Comparison of ENCODE assay signal across 8 cellular contexts in the genomic region with DNA sequence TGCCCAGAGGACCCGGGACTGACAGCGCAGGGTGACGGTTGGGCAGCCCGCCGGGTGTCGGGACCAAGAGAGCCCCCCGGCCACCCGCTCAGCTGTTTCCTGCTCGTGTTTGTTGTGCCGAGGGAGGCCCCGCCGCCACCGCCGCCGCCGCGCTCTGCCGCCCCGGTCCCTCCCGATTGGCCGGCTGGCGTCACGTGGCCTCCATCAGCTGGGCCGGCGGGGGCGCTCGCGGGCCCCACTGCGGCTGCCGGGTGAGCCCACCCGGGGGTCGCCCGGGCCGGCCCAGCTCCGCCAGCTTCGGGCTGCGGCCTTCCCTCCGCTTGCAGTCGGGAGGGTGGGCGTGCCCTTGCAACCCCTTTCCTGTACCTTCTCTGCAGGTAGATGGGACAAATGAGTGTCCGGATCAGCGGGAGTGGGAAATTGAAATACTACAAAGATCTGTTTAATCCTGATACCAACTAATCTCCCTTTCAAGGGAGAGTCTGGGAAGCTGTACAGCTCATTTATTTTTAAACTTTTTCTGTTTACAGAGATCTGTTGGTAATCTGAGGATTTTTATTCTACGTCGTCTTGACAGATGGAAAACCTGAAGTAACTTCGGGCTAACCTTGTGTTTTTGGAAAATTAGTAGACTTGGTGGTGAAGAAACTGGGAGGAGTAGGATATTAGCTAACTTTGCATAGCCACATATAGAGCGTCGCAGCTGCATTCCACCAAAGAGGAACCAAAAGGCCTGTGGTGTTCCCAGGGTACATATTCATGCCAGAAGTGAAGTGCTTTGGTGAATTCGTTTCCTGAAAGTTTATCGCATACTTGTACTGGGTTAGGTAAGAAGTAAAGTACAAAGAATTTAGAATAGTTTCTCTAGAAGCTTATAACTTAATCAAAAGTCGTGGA. TPM values are rescaled to one million over a fixed set of nuclear protein-coding genes. Genes with fewer than 3 reads are reported as not detected.
DNase-seq lines count a peak whose midpoint lies in the region; ATAC-seq, FAIRE-seq and TF ChIP-seq lines count a peak whose summit lies in the region.

No MANE protein-coding gene starts in this region.

- ATAC-seq in WTC11 = peak; percentile 4
- ATAC-seq in GM18858 (IDR thresholded peaks at IDR 0.05; ENCODE audit: unreplicated experiment) = no peak

- dilution Hi-C loops in keratinocyte (cut with MboI; ENCODE audit: extremely low pct_ligation_motif_present, low sequenced_read_pairs) = no loop called here

- no peak for FAIRE-seq in keratinocyte (lab: Jason Lieb, UNC)

- POLR2A ChIA-PET in WTC11 (lab: Charles Lee) = interaction anchor here (0.6 to 1.5 kb wide), 3 partner anchors 17 to 513 kb away, joined by 3 to 8 read pairs (median 5); partner anchors contain the start of gene LBH

- H3K27ac Mint-ChIP-seq in WTC11 = peak overlapping the region; percentile 99

- peak overlapping the region; percentile 99 for H3K4me2 ChIP-seq in keratinocyte (ENCODE audit: control insufficient read depth, extremely low read depth, insufficient read depth, low read depth, low read length)

- CTCF ChIA-PET in WTC11 (lab: Charles Lee) = interaction anchor here (1.0 to 8.1 kb wide), 5 partner anchors 16 to 564 kb away, joined by 3 to 113 read pairs (median 4); partner anchors contain the start of gene ALK

- DNase-seq in GF-D8 (lab: John Stamatoyannopoulos, UW) (peak; percentile 87), HFF-Myc (ENCODE audit: extremely low read depth, low read depth) (no peak), NCI-H187 treated with DMSO at 0.1 percent for 48 hours (lab: John Stamatoyannopoulos, UW) (peak; percentile 12), WTC11 (ENCODE audit: low spot score) (peak; percentile 78), caudate nucleus (lab: John Stamatoyannopoulos, UW) (peak in 59 of 61 donors; percentile 6 to 82 (median 62)), keratinocyte (ENCODE audit: low read depth, low spot score) (no peak)
- DNase-seq in stimulated activated CD4-positive, alpha-beta T cell treated with anti-CD3 and anti-CD28 coated beads, Interleukin-15, amount 100 ng/mL, for 1 hour (ENCODE audit: low read depth in 1 of 2, low spot score in 1 of 2) = peak; percentile 62 to 70

- peaks cover 6% of the 10 kb centered on the region; the same call in 1 of the 2 replicates for H3K36me3 Mint-ChIP-seq in WTC11

- peaks cover 13% of the 10 kb centered on the region for H3K27me3 Mint-ChIP-seq in WTC11 (ENCODE audit: low read depth)

- peaks cover 32% of the 10 kb centered on the region for H3K4me1 ChIP-seq in keratinocyte (ENCODE audit: control insufficient read depth, extremely low read depth, insufficient read depth, low read length)

- peaks cover 11% of the 10 kb centered on the region for H4K20me1 ChIP-seq in keratinocyte (ENCODE audit: control insufficient read depth, extremely low read depth, insufficient read depth, low read length)

- TF ChIP-seq CTCF in HFF-Myc (IDR thresholded peaks at IDR 0.05; ENCODE audit: low read depth, low read length, missing control alignments) (no peak), WTC11 (IDR thresholded peaks at IDR 0.05) (no peak), keratinocyte (optimal IDR thresholded peaks at IDR 0.05 in 1 of 3, IDR thresholded peaks at IDR 0.05 in 1 of 3, conservative IDR thresholded peaks at IDR 0.05 in 1 of 3; ENCODE audit: extremely low read depth in 1 of 3, insufficient read depth in 2 of 3, low read length in 3 of 3) (peak; percentile 24 to 62 (median 34))

- no peaks in the 10 kb centered on the region for H3K27me3 ChIP-seq in keratinocyte (ENCODE audit: control insufficient read depth, extremely low read depth, insufficient read depth, low read length)

- H3K9me1 ChIP-seq in keratinocyte (ENCODE audit: control insufficient read depth, extremely low read depth, insufficient read depth, low read length) = no peaks in the 10 kb centered on the region

- H3K4me1 Mint-ChIP-seq in WTC11 = peaks cover 51% of the 10 kb centered on the region

- H3K36me3 ChIP-seq in keratinocyte (ENCODE audit: control insufficient read depth in 2 of 2, extremely low read depth in 1 of 2, insufficient read depth in 2 of 2, low read length in 2 of 2) = peaks cover 2 to 4% of the 10 kb centered on the region in 2 experiments

- peak overlapping the region; percentile 97 for H3K9ac ChIP-seq in keratinocyte (ENCODE audit: control insufficient read depth, extremely low read depth, insufficient read depth, low read length)

- peak overlapping the region; percentile 36 for H2AFZ ChIP-seq in keratinocyte (ENCODE audit: control insufficient read depth, low read length)

- peaks cover 15% of the 10 kb centered on the region for H3K79me2 ChIP-seq in keratinocyte (ENCODE audit: control insufficient read depth, insufficient read depth, low read length)

- H3K4me3 ChIP-seq in HFF-Myc (replicated peaks; ENCODE audit: low read depth, low read length) (peak overlapping the region; percentile 69), keratinocyte (ENCODE audit: control insufficient read depth in 2 of 3, extremely low read depth in 1 of 3, insufficient read depth in 2 of 3, low read depth in 1 of 3, low read length in 3 of 3) (peak overlapping the region; percentile 72 to 94 (median 88))

- H3K4me3 Mint-ChIP-seq in WTC11 = peak overlapping the region; percentile 86

- H3K27ac ChIP-seq in caudate nucleus (ENCODE audit: low read depth, low read length) = peak overlapping the region; percentile 81
- H3K27ac ChIP-seq in keratinocyte (ENCODE audit: control insufficient read depth, insufficient read depth, low read length) = peak overlapping the region; percentile 93

- no peaks in the 10 kb centered on the region for H3K9me3 ChIP-seq in keratinocyte (ENCODE audit: control insufficient read depth, low read depth, low read length)

- H3K9me3 Mint-ChIP-seq in WTC11 = no peaks in the 10 kb centered on the region

TF ChIP-seq in WTC11, 78 proteins besides CTCF, POLR2A, EP300 and RAD21 (continues in another document):
- peak; percentile 47; the same call in 1 of the 2 replicates for TF ChIP-seq ETV6 (CRISPR knock-in tag; IDR thresholded peaks at IDR 0.05)
- TF ChIP-seq FOXK1 (CRISPR knock-in tag; IDR thresholded peaks at IDR 0.05) = peak; percentile 63
- TF ChIP-seq ZNF423 (CRISPR knock-in tag; IDR thresholded peaks at IDR 0.05) = peak; percentile 94
- peak; percentile 94 for TF ChIP-seq NFYB (CRISPR knock-in tag; conservative IDR thresholded peaks at IDR 0.05; ENCODE audit: low read depth)
- peak; percentile 99 for TF ChIP-seq USF2 (CRISPR knock-in tag; IDR thresholded peaks at IDR 0.05)
- TF ChIP-seq, protein P1, sequence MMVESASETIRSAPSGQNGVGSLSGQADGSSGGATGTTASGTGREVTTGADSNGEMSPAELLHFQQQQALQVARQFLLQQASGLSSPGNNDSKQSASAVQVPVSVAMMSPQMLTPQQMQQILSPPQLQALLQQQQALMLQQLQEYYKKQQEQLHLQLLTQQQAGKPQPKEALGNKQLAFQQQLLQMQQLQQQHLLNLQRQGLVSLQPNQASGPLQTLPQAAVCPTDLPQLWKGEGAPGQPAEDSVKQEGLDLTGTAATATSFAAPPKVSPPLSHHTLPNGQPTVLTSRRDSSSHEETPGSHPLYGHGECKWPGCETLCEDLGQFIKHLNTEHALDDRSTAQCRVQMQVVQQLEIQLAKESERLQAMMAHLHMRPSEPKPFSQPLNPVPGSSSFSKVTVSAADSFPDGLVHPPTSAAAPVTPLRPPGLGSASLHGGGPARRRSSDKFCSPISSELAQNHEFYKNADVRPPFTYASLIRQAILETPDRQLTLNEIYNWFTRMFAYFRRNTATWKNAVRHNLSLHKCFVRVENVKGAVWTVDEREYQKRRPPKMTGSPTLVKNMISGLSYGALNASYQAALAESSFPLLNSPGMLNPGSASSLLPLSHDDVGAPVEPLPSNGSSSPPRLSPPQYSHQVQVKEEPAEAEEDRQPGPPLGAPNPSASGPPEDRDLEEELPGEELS (CRISPR knock-in tag; IDR thresholded peaks at IDR 0.05) = no peak; the same call in 1 of the 2 replicates
- TF ChIP-seq, protein P2, sequence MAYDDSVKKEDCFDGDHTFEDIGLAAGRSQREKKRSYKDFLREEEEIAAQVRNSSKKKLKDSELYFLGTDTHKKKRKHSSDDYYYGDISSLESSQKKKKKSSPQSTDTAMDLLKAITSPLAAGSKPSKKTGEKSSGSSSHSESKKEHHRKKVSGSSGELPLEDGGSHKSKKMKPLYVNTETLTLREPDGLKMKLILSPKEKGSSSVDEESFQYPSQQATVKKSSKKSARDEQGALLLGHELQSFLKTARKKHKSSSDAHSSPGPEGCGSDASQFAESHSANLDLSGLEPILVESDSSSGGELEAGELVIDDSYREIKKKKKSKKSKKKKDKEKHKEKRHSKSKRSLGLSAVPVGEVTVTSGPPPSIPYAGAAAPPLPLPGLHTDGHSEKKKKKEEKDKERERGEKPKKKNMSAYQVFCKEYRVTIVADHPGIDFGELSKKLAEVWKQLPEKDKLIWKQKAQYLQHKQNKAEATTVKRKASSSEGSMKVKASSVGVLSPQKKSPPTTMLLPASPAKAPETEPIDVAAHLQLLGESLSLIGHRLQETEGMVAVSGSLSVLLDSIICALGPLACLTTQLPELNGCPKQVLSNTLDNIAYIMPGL (CRISPR knock-in tag; IDR thresholded peaks at IDR 0.05) = peak; percentile 27; the same call in 1 of the 2 replicates
- peak; percentile 38; the same call in 1 of the 2 replicates for TF ChIP-seq MAX (CRISPR knock-in tag; IDR thresholded peaks at IDR 0.05)

RNA-seq across cellular contexts. Expression of gene YPEL5, which starts 1.2 kb away (rescaled TPM):
- 25.3 to 27.3 TPM (median 26.5 TPM) in 3 replicates for total RNA-seq in WTC11 (2021)
- polyA plus RNA-seq in keratinocyte = 70.7 to 149 TPM (median 126 TPM) in 3 replicates
- polyA plus RNA-seq in keratinocyte (2011; ENCODE audit: low read depth) = 64.9 TPM
- 101 and 134 TPM in 2 replicates for polyA plus RNA-seq in keratinocyte (2011; cell fraction: cytosol; rRNA removed)
- 118 and 123 TPM in 2 replicates for polyA plus RNA-seq in keratinocyte (2011; cell fraction: nucleus; rRNA removed)
- 61.5 and 163 TPM in 2 replicates for polyA plus RNA-seq in keratinocyte (2012; ENCODE audit: low replicate concordance)
- polyA minus RNA-seq in keratinocyte = 33.9 to 127 TPM (median 83.5 TPM) in 3 replicates
- polyA minus RNA-seq in keratinocyte (2011; cell fraction: cytosol; rRNA and poly(A)+ RNA removed) = 47.6 TPM
- 74.0 and 123 TPM in 2 replicates for polyA minus RNA-seq in keratinocyte (2011; cell fraction: nucleus; rRNA and poly(A)+ RNA removed)

Comparison
In these comparisons a context has a peak if more than half of its experiments do, and no peak if none do; other contexts are left out.
1. DNase-seq: peak in GF-D8 (single experiment), NCI-H187 treated with DMSO at 0.1 percent for 48 hours (single experiment), WTC11 (single experiment), caudate nucleus (59 of 61) and stimulated activated CD4-positive, alpha-beta T cell treated with anti-CD3 and anti-CD28 coated beads, Interleukin-15, amount 100 ng/mL, for 1 hour (2 of 2); none in HFF-Myc (single experiment) and keratinocyte (single experiment).
2. CTCF ChIP-seq: peak in keratinocyte (3 of 3); none in HFF-Myc (single experiment) and WTC11 (single experiment).